Comparison of ENCODE assay signal across 8 cellular contexts in genomic region chr5:178839319-178839704, GRCh38. TPM values are rescaled to one million over a fixed set of nuclear protein-coding genes. Genes with fewer than 3 reads are reported as not detected.
A peak's percentile ranks its signal among the peaks of the same experiment; 100 is the strongest.
DNase-seq lines count a peak whose midpoint lies in the region; ATAC-seq and TF ChIP-seq lines count a peak whose summit lies in the region.

No MANE protein-coding gene starts in this region.

- no peaks in the 10 kb centered on the region for H3K36me3 ChIP-seq in testis (ENCODE audit: low read depth, missing control alignments)

- no peaks in the 10 kb centered on the region for H3K9me3 Mint-ChIP-seq in CD4-positive, alpha-beta T cell

- no peaks in the 10 kb centered on the region for H3K4me1 Mint-ChIP-seq in CD4-positive, alpha-beta T cell (ENCODE audit: low read depth)

- POLR2A ChIA-PET in CD4-positive, alpha-beta T cell (lab: Charles Lee), result no interaction called here

- H3K4me1 ChIP-seq in testis, result no peaks in the 10 kb centered on the region

- intact Hi-C loops in CD4-positive, alpha-beta T cell (cut with DNase I, micrococcal nuclease), result loop anchor here (1.0 to 5.0 kb wide), 3 partner anchors 109 to 559 kb away; partner anchors contain the start of gene ZNF354A (in 1 of the 2)
- intact Hi-C loops in dorsolateral prefrontal cortex (cut with DNase I) (no loop called here), testis (cut with DNase I; ENCODE audit: low total_unique reads) (no loop called here)

- CTCF ChIA-PET in CD4-positive, alpha-beta T cell (lab: Charles Lee), result no interaction called here

- H3K27me3 ChIP-seq in CD4-positive, alpha-beta T cell (ENCODE audit: control insufficient read depth, insufficient read depth, low read length), result no peaks in the 10 kb centered on the region
- H3K27me3 ChIP-seq in dorsolateral prefrontal cortex (no peaks in the 10 kb centered on the region), testis (no peaks in the 10 kb centered on the region)

- H3K9me3 ChIP-seq in CD4-positive, alpha-beta T cell (ENCODE audit: control insufficient read depth, low read length), result no peaks in the 10 kb centered on the region
- no peaks in the 10 kb centered on the region for H3K9me3 ChIP-seq in testis

- H3K27ac ChIP-seq in CD4-positive, alpha-beta T cell (ENCODE audit: low read depth, low read length), result no peak overlapping the region
- H3K27ac ChIP-seq in dorsolateral prefrontal cortex (no peak overlapping the region), testis (no peak overlapping the region)

- H3K4me3 Mint-ChIP-seq in CD4-positive, alpha-beta T cell, result no peak overlapping the region

- no peaks in the 10 kb centered on the region for H3K27me3 Mint-ChIP-seq in CD4-positive, alpha-beta T cell

- peak; percentile 10 to 53 (median 30) for DNase-seq in CD4-positive, alpha-beta T cell
- DNase-seq in LNCaP clone FGC (ENCODE audit: low read depth) (peak; percentile 50), dorsolateral prefrontal cortex (peak; percentile 38 to 77 (median 61)), mucosa of gallbladder (ENCODE audit: low spot score) (peak; percentile 78), testis (peak; percentile 76), AG08396 (ENCODE audit: low spot score) (no peak)

- no peaks in the 10 kb centered on the region for H3K36me3 Mint-ChIP-seq in CD4-positive, alpha-beta T cell (ENCODE audit: low read depth)

- WGBS in testis, 2 donors, result 32% methylated on average over 6 of the region's 6 CpGs; no CpG with 5 or more reads in 1 of the 2 donors

- TF ChIP-seq POLR2A in testis (IDR thresholded peaks at IDR 0.05), result no peak

- H3K27ac Mint-ChIP-seq in CD4-positive, alpha-beta T cell, result no peak overlapping the region

- H3K4me3 ChIP-seq in LNCaP clone FGC (ENCODE audit: low read depth, low read length) (no peak overlapping the region), WI38 (ENCODE audit: low read depth, low read length) (no peak overlapping the region), dorsolateral prefrontal cortex (no peak overlapping the region), testis (no peak overlapping the region)

- peak; percentile 56 for TF ChIP-seq CTCF in CD4-positive, alpha-beta T cell (IDR thresholded peaks at IDR 0.05)
- TF ChIP-seq CTCF in LNCaP clone FGC (IDR thresholded peaks at IDR 0.05; ENCODE audit: control insufficient read depth, extremely low read depth, insufficient read depth) (peak; percentile 93), WI38 (IDR thresholded peaks at IDR 0.05; ENCODE audit: low read depth, low read length) (peak; percentile 67), dorsolateral prefrontal cortex (IDR thresholded peaks at IDR 0.05 in 54 of 56, conservative IDR thresholded peaks at IDR 0.05 in 2 of 56; ENCODE audit: low read depth in 1 of 56, partially characterized antibody in 56 of 56) (peak in 52 of 56 donors; percentile 8 to 72 (median 59)), testis (IDR thresholded peaks at IDR 0.05) (peak; percentile 27 to 48 (median 44))

- peak; percentile 55 for ATAC-seq in CD4-positive, alpha-beta T cell (ENCODE audit: poor library complexity)
- no peak for ATAC-seq in HG03342 (IDR thresholded peaks at IDR 0.05; ENCODE audit: unreplicated experiment)

RNA-seq across cellular contexts. Expression of gene ZNF354B, which starts 20.4 kb away (rescaled TPM):
- 1 to 10 TPM; 6.2 to 6.3 TPM for total RNA-seq in CD4-positive, alpha-beta T cell
- 10 to 100 TPM; 13.5 to 33.5 (median 21.8) TPM for total RNA-seq in dorsolateral prefrontal cortex
- total RNA-seq in mucosa of gallbladder, result 14.6 TPM
- total RNA-seq in testis, result 10 to 100 TPM; 24.3 to 30.8 TPM
- 6.5 TPM for polyA plus RNA-seq in testis (ENCODE audit: insufficient read depth, low read depth, low replicate concordance)

RNA-seq across cellular contexts. Expression of gene ZFP2, which starts 56.4 kb away (rescaled TPM):
- under 1 TPM; 0.36 to 0.49 TPM for total RNA-seq in CD4-positive, alpha-beta T cell
- total RNA-seq in dorsolateral prefrontal cortex, result 10 to 100 TPM in 2 of 120 experiments, 1 to 10 TPM in 118; 2.9 to 11.1 (median 5.7) TPM
- total RNA-seq in mucosa of gallbladder, result 2.3 TPM
- 10 to 100 TPM in 1 of 2 donors, 1 to 10 TPM in 1; 6.8 to 10.4 TPM for total RNA-seq in testis
- polyA plus RNA-seq in testis (ENCODE audit: insufficient read depth, low read depth, low replicate concordance), result 2.7 TPM

Comparison
In these comparisons a context has a peak if more than half of its experiments do, and no peak if none do; other contexts are left out.
1. intact Hi-C loops: an anchor here in CD4-positive, alpha-beta T cell (1.0 to 5.0 kb wide); none called in dorsolateral prefrontal cortex and testis.